ENCODE assay signal across 1 cellular context in the genomic region with DNA sequence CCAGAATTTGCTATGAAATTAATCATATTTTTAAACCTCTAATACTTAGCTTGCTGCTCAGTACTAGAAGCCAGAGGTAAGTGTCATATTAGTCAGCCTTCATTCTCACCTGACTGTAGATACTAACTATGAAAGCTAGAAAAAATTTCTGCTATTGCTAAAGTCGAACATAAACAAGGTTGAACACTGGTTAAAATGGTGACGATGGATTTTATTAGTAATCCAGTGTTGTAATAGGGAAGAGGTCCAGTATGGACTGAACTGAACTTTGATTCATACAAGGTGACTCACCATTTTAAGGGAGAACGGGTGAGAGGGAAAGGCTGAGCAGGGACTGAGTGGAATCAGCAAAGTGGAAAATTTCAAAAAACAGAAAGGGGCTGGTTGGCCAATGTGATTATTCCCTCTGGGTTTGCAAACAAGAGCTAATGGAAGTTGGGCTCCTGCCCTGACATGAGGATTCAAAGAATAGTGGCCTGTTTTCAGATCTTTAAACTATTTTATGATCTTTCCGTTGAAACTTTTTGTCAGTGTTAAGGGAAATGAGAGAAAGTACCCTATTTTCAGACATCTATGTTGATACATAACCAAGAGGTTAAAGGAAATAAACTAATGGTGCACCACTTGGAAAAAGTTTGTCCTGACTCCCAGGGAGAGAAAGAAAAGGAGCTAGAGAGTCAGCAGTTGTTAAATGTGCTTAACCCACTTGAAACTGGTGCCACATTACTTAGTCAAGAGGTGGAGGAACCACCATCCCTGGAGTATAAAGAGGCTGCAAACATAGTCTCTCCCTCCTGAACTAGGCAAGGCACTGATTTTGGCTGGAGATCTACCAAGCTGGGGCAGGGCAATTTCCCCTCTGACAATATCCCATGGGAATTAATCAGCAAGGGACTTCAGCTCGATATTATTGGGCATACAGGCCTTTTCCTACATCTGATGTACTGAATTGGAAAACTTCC.
TF ChIP-seq lines count a peak whose summit lies in the region.

No MANE protein-coding gene starts in this region.

TF ChIP-seq in A549, 52 proteins besides CTCF, POLR2A, EP300 and RAD21 (continued from another document):
- peak; percentile 92 for TF ChIP-seq FOSL2 (IDR thresholded peaks at IDR 0.05)
- TF ChIP-seq FOSL2 (CRISPR knock-in tag; IDR thresholded peaks at IDR 0.05) = peak; percentile 99
- TF ChIP-seq ZSCAN20 (CRISPR knock-in tag; IDR thresholded peaks at IDR 0.05) = no peak
- TF ChIP-seq BHLHE40 (IDR thresholded peaks at IDR 0.05; ENCODE audit: low read depth, low read length) = peak; percentile 51; the same call in 1 of the 2 replicates
- no peak for TF ChIP-seq RCOR1 (IDR thresholded peaks at IDR 0.05; ENCODE audit: low read depth, low read length)
- TF ChIP-seq POLR2AphosphoS2 (conservative IDR thresholded peaks at IDR 0.05; ENCODE audit: low read length) = no peak
- peak; percentile 88 for TF ChIP-seq JUNB (IDR thresholded peaks at IDR 0.05)
- 0 out of 2 replicates have a peak, but pooled peaks have one; percentile 31 for TF ChIP-seq ATOH8 (CRISPR knock-in tag; IDR thresholded peaks at IDR 0.05; ENCODE audit: low read depth)
- TF ChIP-seq ZC3H11A (IDR thresholded peaks at IDR 0.05) = no peak
- TF ChIP-seq KDM1A (IDR thresholded peaks at IDR 0.05; ENCODE audit: low read depth) = no peak
- TF ChIP-seq EHF (CRISPR knock-in tag; IDR thresholded peaks at IDR 0.05) = no peak
- peak; percentile 84 to 92 for TF ChIP-seq CEBPB (IDR thresholded peaks at IDR 0.05)
- peak; percentile 25; the same call in 1 of the 3 replicates for TF ChIP-seq BCL3 (IDR thresholded peaks at IDR 0.05)
- TF ChIP-seq SMC3 (IDR thresholded peaks at IDR 0.05) = 0 out of 3 replicates have a peak, but pooled peaks have one; percentile 33
- TF ChIP-seq GATA3 (IDR thresholded peaks at IDR 0.05; ENCODE audit: borderline replicate concordance) = peak; percentile 65; the same call in 1 of the 2 replicates
- peak; percentile 66 for TF ChIP-seq NFE2L2 (conservative IDR thresholded peaks at IDR 0.05; ENCODE audit: low read length)
- TF ChIP-seq FOSB (CRISPR knock-in tag; IDR thresholded peaks at IDR 0.05) = no peak
- peak; percentile 72 to 78; a peak in 3 of 5 replicates for TF ChIP-seq JUN (IDR thresholded peaks at IDR 0.05)
- peak; percentile 55; the same call in 1 of the 2 replicates for TF ChIP-seq MAX (IDR thresholded peaks at IDR 0.05)
